ENCODE assay signal across 14 cellular contexts in the genomic region with DNA sequence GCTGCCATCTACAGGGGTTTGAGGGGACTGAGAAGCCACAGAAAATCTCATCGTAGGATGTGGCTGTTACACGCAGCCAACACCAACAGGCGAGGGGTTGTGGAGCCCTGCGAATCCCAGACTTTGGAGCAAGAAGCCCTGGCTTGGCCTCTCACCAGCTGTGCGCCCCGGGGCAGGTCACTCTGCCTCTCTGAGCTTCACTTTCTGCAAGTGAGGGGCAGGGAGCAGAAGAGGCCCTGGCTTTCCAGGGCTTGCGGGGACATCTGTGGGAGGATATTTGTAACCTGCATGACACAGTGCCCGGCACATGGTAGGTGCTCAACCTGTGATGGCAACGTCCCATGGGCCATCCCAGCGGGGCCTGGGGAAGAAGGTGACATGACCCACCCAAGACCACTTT. TPM values are rescaled to one million over a fixed set of nuclear protein-coding genes. Genes with fewer than 3 reads are reported as not detected.
DNase-seq lines count a peak whose midpoint lies in the region; ATAC-seq and TF ChIP-seq lines count a peak whose summit lies in the region.
"Had no signal": no experiment of that assay in that cellular context is flagged by ENCODE, and none has a peak within 500 bp of the region (broad histone marks: within the 10 kb centered on the region; RNA-seq: fewer than 3 reads in every experiment).

No MANE protein-coding gene starts in this region.

- no peaks in the 10 kb centered on the region for H3K9me3 Mint-ChIP-seq in endothelial cell (ENCODE audit: unreplicated experiment)
- no peaks in the 10 kb centered on the region for H3K9me3 Mint-ChIP-seq in immature natural killer cell
- H3K9me3 Mint-ChIP-seq: CD4-positive, alpha-beta memory T cell; GM23338 had no signal

- no peak overlapping the region for H4K91ac ChIP-seq in neuronal stem cell (ENCODE audit: low read depth, low read length, poor library complexity)

- H2BK120ac ChIP-seq in neuronal stem cell (ENCODE audit: low read depth, low read length) = no peak overlapping the region

- no peak for DNase-seq in left ventricle myocardium inferior
- DNase-seq in left cardiac atrium = no peak
- DNase-seq in endothelial cell (ENCODE audit: low spot score) = no peak
- DNase-seq in neuronal stem cell (ENCODE audit: low spot score) = no peak
- no peak for DNase-seq in immature natural killer cell
- DNase-seq in cerebellar cortex (ENCODE audit: low spot score) = no peak
- DNase-seq: BE2C; CD4-positive, alpha-beta memory T cell; DMS79; H7 had no signal

- H3K4me2 ChIP-seq in neuronal stem cell (ENCODE audit: insufficient read depth, low read length, poor library complexity, severe bottlenecking) = no peak overlapping the region
- H3K4me2 ChIP-seq: GM23338 had no signal

- H3K4ac ChIP-seq in neuronal stem cell (ENCODE audit: low read length) = no peak overlapping the region

- H3K4me3 ChIP-seq in left ventricle myocardium inferior (no peak overlapping the region), neuronal stem cell (ENCODE audit: low read length in 2 of 2) (no peak overlapping the region)
- H3K4me3 ChIP-seq: GM12878, GM23338 had no signal

- peak overlapping the region; percentile 19 for H2BK15ac ChIP-seq in neuronal stem cell (ENCODE audit: low read length)

- no peak overlapping the region for H4K8ac ChIP-seq in neuronal stem cell (ENCODE audit: low read depth, low read length)

- H2BK5ac ChIP-seq in neuronal stem cell (ENCODE audit: low read length) = no peak overlapping the region

- H3K4me1 ChIP-seq in left ventricle myocardium inferior = peaks cover 82% of the 10 kb centered on the region
- H3K4me1 ChIP-seq in neuronal stem cell (ENCODE audit: control insufficient read depth in 2 of 2, insufficient read depth in 1 of 2, low read depth in 1 of 2, low read length in 2 of 2) = peaks cover 6 to 28% of the 10 kb centered on the region in 2 donors

- H3K36me3 ChIP-seq in left ventricle myocardium inferior (no peaks in the 10 kb centered on the region), neuronal stem cell (replicated peaks in 1 of 2; ENCODE audit: control insufficient read depth in 2 of 2, insufficient read depth in 2 of 2, low read length in 2 of 2) (no peaks in the 10 kb centered on the region)
- H3K36me3 ChIP-seq: BE2C had no signal

- H2AFZ ChIP-seq in neuronal stem cell (ENCODE audit: low read length) = no peak overlapping the region
- H2AFZ ChIP-seq: GM23338 had no signal

- H3K27me3 ChIP-seq in left ventricle myocardium inferior (ENCODE audit: low read depth) (no peaks in the 10 kb centered on the region), neuronal stem cell (ENCODE audit: control insufficient read depth in 3 of 3, insufficient read depth in 3 of 3, low read depth in 1 of 3, low read length in 3 of 3) (peaks cover 0 to 15% (median 0%) of the 10 kb centered on the region in 3 experiments)
- H3K27me3 ChIP-seq: BE2C had no signal

- H2AK5ac ChIP-seq in neuronal stem cell (ENCODE audit: low read depth, low read length) = no peak overlapping the region

- H3K9ac ChIP-seq in neuronal stem cell (ENCODE audit: low read depth, low read length, poor library complexity) = no peak overlapping the region

- H3K4me1 Mint-ChIP-seq in endothelial cell (ENCODE audit: unreplicated experiment) (peaks cover 46% of the 10 kb centered on the region), immature natural killer cell (peaks cover 9 to 12% of the 10 kb centered on the region in 2 donors)
- H3K4me1 Mint-ChIP-seq: CD4-positive, alpha-beta memory T cell had no signal

- no peaks in the 10 kb centered on the region for H3K79me1 ChIP-seq in neuronal stem cell (ENCODE audit: low read depth, low read length)

- H3K18ac ChIP-seq in neuronal stem cell (ENCODE audit: low read length) = no peak overlapping the region

- H3K9me3 ChIP-seq in left ventricle myocardium inferior (replicated peaks) (peaks cover 4% of the 10 kb centered on the region), neuronal stem cell (replicated peaks in 1 of 2; ENCODE audit: control insufficient read depth in 2 of 2, insufficient read depth in 1 of 2, low read depth in 1 of 2, low read length in 2 of 2) (no peaks in the 10 kb centered on the region)
- H3K9me3 ChIP-seq: BE2C had no signal

- no CpG with 5 or more reads among the region's 10 CpGs for WGBS in neuronal stem cell (ENCODE audit: extremely low coverage in 2 of 2, insufficient read length in 2 of 2, insufficient replicate concordance in 1 of 2), 2 donors

- no peak for TF ChIP-seq CTCF in left ventricle myocardium inferior (IDR thresholded peaks at IDR 0.05; ENCODE audit: borderline replicate concordance)
- TF ChIP-seq CTCF in endothelial cell (IDR thresholded peaks at IDR 0.05; ENCODE audit: unreplicated experiment) = no peak

- no peak overlapping the region for H3K14ac ChIP-seq in neuronal stem cell (ENCODE audit: low read length)

- ATAC-seq in left cardiac atrium = no peak
- ATAC-seq in GM21447 (IDR thresholded peaks at IDR 0.05; ENCODE audit: unreplicated experiment) = no peak
- ATAC-seq: GM12878, GM23338 had no signal

- H3K27ac Mint-ChIP-seq in endothelial cell (ENCODE audit: unreplicated experiment) = peak overlapping the region; percentile 30
- no peak overlapping the region for H3K27ac Mint-ChIP-seq in immature natural killer cell
- H3K27ac Mint-ChIP-seq: GM23338 had no signal

- H3K23ac ChIP-seq in neuronal stem cell (ENCODE audit: low read depth, low read length, poor library complexity) = no peak overlapping the region

- intact Hi-C loops in left ventricle myocardium inferior (cut with micrococcal nuclease) (no loop called here), left cardiac atrium (cut with DNase I) (no loop called here)

- peak overlapping the region; percentile 79 for H3K27ac ChIP-seq in left ventricle myocardium inferior (replicated peaks)
- H3K27ac ChIP-seq in neuronal stem cell (replicated peaks; ENCODE audit: low read length) = no peak overlapping the region
- H3K27ac ChIP-seq: C4-2B had no signal

- no peaks in the 10 kb centered on the region for H3K36me3 Mint-ChIP-seq in endothelial cell (ENCODE audit: low read depth, unreplicated experiment)
- no peaks in the 10 kb centered on the region for H3K36me3 Mint-ChIP-seq in immature natural killer cell
- H3K36me3 Mint-ChIP-seq: CD4-positive, alpha-beta memory T cell had no signal

- H2BK12ac ChIP-seq in neuronal stem cell (ENCODE audit: low read length) = no peak overlapping the region

- no peak overlapping the region for H3K4me3 Mint-ChIP-seq in endothelial cell (ENCODE audit: unreplicated experiment)
- H3K4me3 Mint-ChIP-seq in immature natural killer cell = no peak overlapping the region
- H3K4me3 Mint-ChIP-seq: CD4-positive, alpha-beta memory T cell; GM23338 had no signal

- H3K27me3 Mint-ChIP-seq in endothelial cell (ENCODE audit: unreplicated experiment) (peaks cover 8% of the 10 kb centered on the region), immature natural killer cell (ENCODE audit: low read depth in 3 of 3) (peaks cover 0 to 3% (median 2%) of the 10 kb centered on the region in 3 donors)

RNA-seq across cellular contexts. Expression of gene CIBAR2, which starts 32.9 kb away (rescaled TPM):
- total RNA-seq in left ventricle myocardium inferior (not detected), left cardiac atrium (not detected), endothelial cell (ENCODE audit: unreplicated experiment) (not detected)
- 0.45 TPM for polyA plus RNA-seq in neuronal stem cell (2013, experiment 1 of 2)
- polyA plus RNA-seq in neuronal stem cell (2013, experiment 2 of 2) = 0.51 TPM
- under 1 TPM in 1 of 3 donors, not detected in 2; 0.71 TPM for polyA plus RNA-seq in immature natural killer cell
- total RNA-seq: CD4-positive, alpha-beta memory T cell; GM12878; GM23338; H7 had no signal
- polyA plus RNA-seq: CD4-positive, alpha-beta memory T cell; GM23338 had no signal
